29 cellular contexts compared by ENCODE assay signal in genomic region chr12:130169924-130170323, GRCh38.
"Had no signal": no experiment of that assay in that cellular context is flagged by ENCODE, and none has a peak within 500 bp of the region (broad histone marks: within the 10 kb centered on the region; RNA-seq: fewer than 3 reads in every experiment).

No MANE protein-coding gene starts in this region.

- H3K27ac ChIP-seq: stomach, suprapubic skin, testis, thoracic aorta, thyroid gland, tibial artery, tibial nerve, transverse colon, upper lobe of left lung, upper lobe of right lung, uterus, vagina had no signal

- H3K4me3 Mint-ChIP-seq: stimulated activated effector memory CD8-positive, alpha-beta T cell treated with anti-CD3 and anti-CD28 coated beads, Interleukin-12 subunit alpha, Interleukin-12 subunit beta, amount 100 ng/mL, for 72 hours; stimulated activated memory B cell treated with anti-CD40 and anti-IgM and Interleukin-4, amounts not matched to agents 10 μg/mL and 1 μg/mL and 100 μg/mL, for 72 hours; stimulated activated naive B cell treated with anti-CD40 and anti-IgM and Interleukin-4, amounts not matched to agents 10 μg/mL and 1 μg/mL and 100 μg/mL, for 72 hours; stimulated activated naive CD8-positive, alpha-beta T cell treated with anti-CD3 and anti-CD28 coated beads, Interleukin-15, amount 100 ng/mL, for 72 hours; stimulated activated naive CD8-positive, alpha-beta T cell treated with anti-CD3 and anti-CD28 coated beads, Interleukin-15, Interleukin-2, amounts not matched to agents 100 ng/mL and 50 ng/mL, for 24 hours; type B pancreatic cell had no signal

- H3K4me1 ChIP-seq: stomach, suprapubic skin, testis, thyroid gland, tibial artery, tibial nerve, transverse colon, upper lobe of left lung, upper lobe of right lung, uterus, vagina had no signal

- ATAC-seq: stimulated activated effector memory CD8-positive, alpha-beta T cell treated with anti-CD3 and anti-CD28 coated beads, Interleukin-12 subunit alpha, Interleukin-12 subunit beta, amount 100 ng/mL, for 72 hours; stimulated activated memory B cell treated with anti-CD40 and anti-IgM and Interleukin-4, amounts not matched to agents 10 μg/mL and 1 μg/mL and 100 μg/mL, for 72 hours; stimulated activated naive B cell treated with anti-CD40 and anti-IgM and Interleukin-4, amounts not matched to agents 10 μg/mL and 1 μg/mL and 100 μg/mL, for 72 hours; stimulated activated naive CD8-positive, alpha-beta T cell treated with anti-CD3 and anti-CD28 coated beads, Interleukin-15, amount 100 ng/mL, for 72 hours; stimulated activated naive CD8-positive, alpha-beta T cell treated with anti-CD3 and anti-CD28 coated beads, Interleukin-15, Interleukin-2, amounts not matched to agents 100 U/mL and 50 U/mL, for 24 hours; upper lobe of right lung had no signal

- H3K27ac Mint-ChIP-seq: stimulated activated effector memory CD8-positive, alpha-beta T cell treated with anti-CD3 and anti-CD28 coated beads, Interleukin-12 subunit alpha, Interleukin-12 subunit beta, amount 100 ng/mL, for 72 hours; stimulated activated memory B cell treated with anti-CD40 and anti-IgM and Interleukin-4, amounts not matched to agents 10 μg/mL and 1 μg/mL and 100 μg/mL, for 72 hours; stimulated activated naive B cell treated with anti-CD40 and anti-IgM and Interleukin-4, amounts not matched to agents 10 μg/mL and 1 μg/mL and 100 μg/mL, for 72 hours; stimulated activated naive CD8-positive, alpha-beta T cell treated with anti-CD3 and anti-CD28 coated beads, Interleukin-15, Interleukin-2, amounts not matched to agents 100 ng/mL and 50 ng/mL, for 24 hours; type B pancreatic cell had no signal

- H3K27me3 ChIP-seq: testis, upper lobe of left lung, vagina had no signal

- H3K9me3 Mint-ChIP-seq: stimulated activated effector memory CD8-positive, alpha-beta T cell treated with anti-CD3 and anti-CD28 coated beads, Interleukin-12 subunit alpha, Interleukin-12 subunit beta, amount 100 ng/mL, for 72 hours; stimulated activated naive CD8-positive, alpha-beta T cell treated with anti-CD3 and anti-CD28 coated beads, Interleukin-15, amount 100 ng/mL, for 72 hours; stimulated activated naive CD8-positive, alpha-beta T cell treated with anti-CD3 and anti-CD28 coated beads, Interleukin-15, Interleukin-2, amounts not matched to agents 100 ng/mL and 50 ng/mL, for 24 hours; type B pancreatic cell had no signal

- FAIRE-seq: urothelium cell line had no signal

- H3K4me3 ChIP-seq: stomach, suprapubic skin, testis, thoracic aorta, thyroid gland, tibial artery, tibial nerve, transverse colon, upper lobe of left lung, upper lobe of right lung, uterus, vagina had no signal

- DNase-seq: stimulated activated CD4-positive, alpha-beta T cell treated with anti-CD3 and anti-CD28 coated beads, Interleukin-2, amount 100 ng/mL, for 48 hours; stimulated activated CD4-positive, alpha-beta T cell treated with anti-CD3 and anti-CD28 coated beads, Interleukin-4, amount 100 ng/mL, for 1 hour; stimulated activated CD4-positive, alpha-beta T cell treated with anti-CD3 and anti-CD28 coated beads, Interleukin-4, amount 100 ng/mL, for 24 hours; stimulated activated CD4-positive, alpha-beta T cell treated with anti-CD3 and anti-CD28 coated beads, Interleukin-4, amount 100 ng/mL, for 4 hours; stimulated activated CD8-positive, alpha-beta memory T cell treated with anti-CD3 and anti-CD28 coated beads, Interleukin-4, amount 100 ng/mL, for 48 hours; stimulated activated naive B cell treated with anti-CD40 and anti-IgM and Interleukin-4, amounts not matched to agents 10 μg/mL and 1 μg/mL and 100 μg/mL, for 72 hours; stimulated activated naive CD4-positive, alpha-beta T cell; stimulated activated naive CD4-positive, alpha-beta T cell treated with Interleukin-2 at 50 U/mL for 16 hours; stimulated activated naive CD8-positive, alpha-beta T cell treated with anti-CD3 and anti-CD28 coated beads, Interleukin-15, amount 100 ng/mL, for 72 hours; stimulated activated naive CD8-positive, alpha-beta T cell treated with anti-CD3 and anti-CD28 coated beads, Interleukin-15, Interleukin-2, amounts not matched to agents 100 U/mL and 50 U/mL, for 24 hours; stomach; substantia nigra; testis; thyroid gland; tibial artery; transverse colon; trophoblast cell; upper lobe of left lung; uterus had no signal

- H3K9me3 ChIP-seq: stomach, testis, thoracic aorta, thyroid gland, tibial artery, transverse colon, upper lobe of right lung, uterus, vagina had no signal

- H3K36me3 Mint-ChIP-seq: stimulated activated effector memory CD8-positive, alpha-beta T cell treated with anti-CD3 and anti-CD28 coated beads, Interleukin-12 subunit alpha, Interleukin-12 subunit beta, amount 100 ng/mL, for 72 hours; stimulated activated memory B cell treated with anti-CD40 and anti-IgM and Interleukin-4, amounts not matched to agents 10 μg/mL and 1 μg/mL and 100 μg/mL, for 72 hours; stimulated activated naive B cell treated with anti-CD40 and anti-IgM and Interleukin-4, amounts not matched to agents 10 μg/mL and 1 μg/mL and 100 μg/mL, for 72 hours had no signal

- H3K36me3 ChIP-seq: stomach, suprapubic skin, thoracic aorta, thyroid gland, tibial artery, tibial nerve, transverse colon, upper lobe of left lung, upper lobe of right lung, uterus, vagina had no signal

- H3K4me1 Mint-ChIP-seq: stimulated activated effector memory CD8-positive, alpha-beta T cell treated with anti-CD3 and anti-CD28 coated beads, Interleukin-12 subunit alpha, Interleukin-12 subunit beta, amount 100 ng/mL, for 72 hours; stimulated activated memory B cell treated with anti-CD40 and anti-IgM and Interleukin-4, amounts not matched to agents 10 μg/mL and 1 μg/mL and 100 μg/mL, for 72 hours; stimulated activated naive B cell treated with anti-CD40 and anti-IgM and Interleukin-4, amounts not matched to agents 10 μg/mL and 1 μg/mL and 100 μg/mL, for 72 hours; stimulated activated naive CD8-positive, alpha-beta T cell treated with anti-CD3 and anti-CD28 coated beads, Interleukin-15, amount 100 ng/mL, for 72 hours had no signal
